In the genomic region with DNA sequence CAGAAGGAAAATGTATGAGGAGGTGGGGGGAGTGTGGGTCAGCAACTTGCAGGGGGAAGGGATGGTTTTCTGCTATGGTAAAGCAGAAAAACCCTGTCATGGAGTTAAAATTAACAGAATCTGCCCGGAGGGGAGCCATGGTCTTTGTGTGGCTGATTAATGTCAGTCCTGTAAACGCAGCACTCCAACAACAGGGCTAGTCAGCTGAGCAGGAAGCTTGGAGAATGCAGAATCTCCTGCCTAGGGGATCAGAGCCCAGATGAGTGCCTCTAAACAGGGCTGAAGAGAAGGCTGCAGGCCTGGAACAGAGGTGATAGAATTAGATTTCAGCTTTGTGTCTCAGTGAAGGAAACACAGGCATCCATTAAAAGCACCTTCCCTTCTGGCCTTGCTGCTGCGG, we compare ENCODE assay signal across 1 cellular context.
TF ChIP-seq lines count a peak whose summit lies in the region.

No MANE protein-coding gene starts in this region.

TF ChIP-seq in GM23338, 12 proteins besides CTCF, POLR2A, EP300 and RAD21 (continued from another document):
- TF ChIP-seq, protein P1, sequence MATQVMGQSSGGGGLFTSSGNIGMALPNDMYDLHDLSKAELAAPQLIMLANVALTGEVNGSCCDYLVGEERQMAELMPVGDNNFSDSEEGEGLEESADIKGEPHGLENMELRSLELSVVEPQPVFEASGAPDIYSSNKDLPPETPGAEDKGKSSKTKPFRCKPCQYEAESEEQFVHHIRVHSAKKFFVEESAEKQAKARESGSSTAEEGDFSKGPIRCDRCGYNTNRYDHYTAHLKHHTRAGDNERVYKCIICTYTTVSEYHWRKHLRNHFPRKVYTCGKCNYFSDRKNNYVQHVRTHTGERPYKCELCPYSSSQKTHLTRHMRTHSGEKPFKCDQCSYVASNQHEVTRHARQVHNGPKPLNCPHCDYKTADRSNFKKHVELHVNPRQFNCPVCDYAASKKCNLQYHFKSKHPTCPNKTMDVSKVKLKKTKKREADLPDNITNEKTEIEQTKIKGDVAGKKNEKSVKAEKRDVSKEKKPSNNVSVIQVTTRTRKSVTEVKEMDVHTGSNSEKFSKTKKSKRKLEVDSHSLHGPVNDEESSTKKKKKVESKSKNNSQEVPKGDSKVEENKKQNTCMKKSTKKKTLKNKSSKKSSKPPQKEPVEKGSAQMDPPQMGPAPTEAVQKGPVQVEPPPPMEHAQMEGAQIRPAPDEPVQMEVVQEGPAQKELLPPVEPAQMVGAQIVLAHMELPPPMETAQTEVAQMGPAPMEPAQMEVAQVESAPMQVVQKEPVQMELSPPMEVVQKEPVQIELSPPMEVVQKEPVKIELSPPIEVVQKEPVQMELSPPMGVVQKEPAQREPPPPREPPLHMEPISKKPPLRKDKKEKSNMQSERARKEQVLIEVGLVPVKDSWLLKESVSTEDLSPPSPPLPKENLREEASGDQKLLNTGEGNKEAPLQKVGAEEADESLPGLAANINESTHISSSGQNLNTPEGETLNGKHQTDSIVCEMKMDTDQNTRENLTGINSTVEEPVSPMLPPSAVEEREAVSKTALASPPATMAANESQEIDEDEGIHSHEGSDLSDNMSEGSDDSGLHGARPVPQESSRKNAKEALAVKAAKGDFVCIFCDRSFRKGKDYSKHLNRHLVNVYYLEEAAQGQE (IDR thresholded peaks at IDR 0.05; ENCODE audit: unreplicated experiment) = no peak
- TF ChIP-seq CREB1 (CRISPR knock-in tag; IDR thresholded peaks at IDR 0.05; ENCODE audit: low read depth) = no peak
- no peak for TF ChIP-seq ZNF114 (CRISPR knock-in tag; IDR thresholded peaks at IDR 0.05)
- TF ChIP-seq EZH2phosphoT487 (IDR thresholded peaks at IDR 0.05; ENCODE audit: unreplicated experiment) = no peak
- no peak for TF ChIP-seq STAT1 (IDR thresholded peaks at IDR 0.05; ENCODE audit: unreplicated experiment)
- TF ChIP-seq NANOG (IDR thresholded peaks at IDR 0.05; ENCODE audit: borderline replicate concordance) = no peak
- TF ChIP-seq, protein P2, sequence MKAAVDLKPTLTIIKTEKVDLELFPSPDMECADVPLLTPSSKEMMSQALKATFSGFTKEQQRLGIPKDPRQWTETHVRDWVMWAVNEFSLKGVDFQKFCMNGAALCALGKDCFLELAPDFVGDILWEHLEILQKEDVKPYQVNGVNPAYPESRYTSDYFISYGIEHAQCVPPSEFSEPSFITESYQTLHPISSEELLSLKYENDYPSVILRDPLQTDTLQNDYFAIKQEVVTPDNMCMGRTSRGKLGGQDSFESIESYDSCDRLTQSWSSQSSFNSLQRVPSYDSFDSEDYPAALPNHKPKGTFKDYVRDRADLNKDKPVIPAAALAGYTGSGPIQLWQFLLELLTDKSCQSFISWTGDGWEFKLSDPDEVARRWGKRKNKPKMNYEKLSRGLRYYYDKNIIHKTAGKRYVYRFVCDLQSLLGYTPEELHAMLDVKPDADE (IDR thresholded peaks at IDR 0.05) = no peak
- no peak for TF ChIP-seq ZNF331 (CRISPR knock-in tag; IDR thresholded peaks at IDR 0.05; ENCODE audit: low read depth)
- TF ChIP-seq, protein P3, sequence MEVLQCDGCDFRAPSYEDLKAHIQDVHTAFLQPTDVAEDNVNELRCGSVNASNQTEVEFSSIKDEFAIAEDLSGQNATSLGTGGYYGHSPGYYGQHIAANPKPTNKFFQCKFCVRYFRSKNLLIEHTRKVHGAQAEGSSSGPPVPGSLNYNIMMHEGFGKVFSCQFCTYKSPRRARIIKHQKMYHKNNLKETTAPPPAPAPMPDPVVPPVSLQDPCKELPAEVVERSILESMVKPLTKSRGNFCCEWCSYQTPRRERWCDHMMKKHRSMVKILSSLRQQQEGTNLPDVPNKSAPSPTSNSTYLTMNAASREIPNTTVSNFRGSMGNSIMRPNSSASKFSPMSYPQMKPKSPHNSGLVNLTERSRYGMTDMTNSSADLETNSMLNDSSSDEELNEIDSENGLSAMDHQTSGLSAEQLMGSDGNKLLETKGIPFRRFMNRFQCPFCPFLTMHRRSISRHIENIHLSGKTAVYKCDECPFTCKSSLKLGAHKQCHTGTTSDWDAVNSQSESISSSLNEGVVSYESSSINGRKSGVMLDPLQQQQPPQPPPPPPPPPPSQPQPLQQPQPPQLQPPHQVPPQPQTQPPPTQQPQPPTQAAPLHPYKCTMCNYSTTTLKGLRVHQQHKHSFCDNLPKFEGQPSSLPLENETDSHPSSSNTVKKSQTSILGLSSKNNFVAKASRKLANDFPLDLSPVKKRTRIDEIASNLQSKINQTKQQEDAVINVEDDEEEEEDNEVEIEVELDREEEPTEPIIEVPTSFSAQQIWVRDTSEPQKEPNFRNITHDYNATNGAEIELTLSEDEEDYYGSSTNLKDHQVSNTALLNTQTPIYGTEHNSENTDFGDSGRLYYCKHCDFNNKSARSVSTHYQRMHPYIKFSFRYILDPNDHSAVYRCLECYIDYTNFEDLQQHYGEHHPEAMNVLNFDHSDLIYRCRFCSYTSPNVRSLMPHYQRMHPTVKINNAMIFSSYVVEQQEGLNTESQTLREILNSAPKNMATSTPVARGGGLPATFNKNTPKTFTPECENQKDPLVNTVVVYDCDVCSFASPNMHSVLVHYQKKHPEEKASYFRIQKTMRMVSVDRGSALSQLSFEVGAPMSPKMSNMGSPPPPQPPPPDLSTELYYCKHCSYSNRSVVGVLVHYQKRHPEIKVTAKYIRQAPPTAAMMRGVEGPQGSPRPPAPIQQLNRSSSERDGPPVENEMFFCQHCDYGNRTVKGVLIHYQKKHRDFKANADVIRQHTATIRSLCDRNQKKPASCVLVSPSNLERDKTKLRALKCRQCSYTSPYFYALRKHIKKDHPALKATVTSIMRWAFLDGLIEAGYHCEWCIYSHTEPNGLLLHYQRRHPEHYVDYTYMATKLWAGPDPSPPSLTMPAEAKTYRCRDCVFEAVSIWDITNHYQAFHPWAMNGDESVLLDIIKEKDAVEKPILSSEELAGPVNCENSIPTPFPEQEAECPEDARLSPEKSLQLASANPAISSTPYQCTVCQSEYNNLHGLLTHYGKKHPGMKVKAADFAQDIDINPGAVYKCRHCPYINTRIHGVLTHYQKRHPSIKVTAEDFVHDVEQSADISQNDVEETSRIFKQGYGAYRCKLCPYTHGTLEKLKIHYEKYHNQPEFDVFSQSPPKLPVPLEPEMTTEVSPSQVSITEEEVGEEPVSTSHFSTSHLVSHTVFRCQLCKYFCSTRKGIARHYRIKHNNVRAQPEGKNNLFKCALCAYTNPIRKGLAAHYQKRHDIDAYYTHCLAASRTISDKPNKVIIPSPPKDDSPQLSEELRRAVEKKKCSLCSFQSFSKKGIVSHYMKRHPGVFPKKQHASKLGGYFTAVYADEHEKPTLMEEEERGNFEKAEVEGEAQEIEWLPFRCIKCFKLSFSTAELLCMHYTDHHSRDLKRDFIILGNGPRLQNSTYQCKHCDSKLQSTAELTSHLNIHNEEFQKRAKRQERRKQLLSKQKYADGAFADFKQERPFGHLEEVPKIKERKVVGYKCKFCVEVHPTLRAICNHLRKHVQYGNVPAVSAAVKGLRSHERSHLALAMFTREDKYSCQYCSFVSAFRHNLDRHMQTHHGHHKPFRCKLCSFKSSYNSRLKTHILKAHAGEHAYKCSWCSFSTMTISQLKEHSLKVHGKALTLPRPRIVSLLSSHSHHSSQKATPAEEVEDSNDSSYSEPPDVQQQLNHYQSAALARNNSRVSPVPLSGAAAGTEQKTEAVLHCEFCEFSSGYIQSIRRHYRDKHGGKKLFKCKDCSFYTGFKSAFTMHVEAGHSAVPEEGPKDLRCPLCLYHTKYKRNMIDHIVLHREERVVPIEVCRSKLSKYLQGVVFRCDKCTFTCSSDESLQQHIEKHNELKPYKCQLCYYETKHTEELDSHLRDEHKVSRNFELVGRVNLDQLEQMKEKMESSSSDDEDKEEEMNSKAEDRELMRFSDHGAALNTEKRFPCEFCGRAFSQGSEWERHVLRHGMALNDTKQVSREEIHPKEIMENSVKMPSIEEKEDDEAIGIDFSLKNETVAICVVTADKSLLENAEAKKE (CRISPR knock-in tag; IDR thresholded peaks at IDR 0.05) = no peak
